ENCODE assay signal across 14 cellular contexts in the genomic region with DNA sequence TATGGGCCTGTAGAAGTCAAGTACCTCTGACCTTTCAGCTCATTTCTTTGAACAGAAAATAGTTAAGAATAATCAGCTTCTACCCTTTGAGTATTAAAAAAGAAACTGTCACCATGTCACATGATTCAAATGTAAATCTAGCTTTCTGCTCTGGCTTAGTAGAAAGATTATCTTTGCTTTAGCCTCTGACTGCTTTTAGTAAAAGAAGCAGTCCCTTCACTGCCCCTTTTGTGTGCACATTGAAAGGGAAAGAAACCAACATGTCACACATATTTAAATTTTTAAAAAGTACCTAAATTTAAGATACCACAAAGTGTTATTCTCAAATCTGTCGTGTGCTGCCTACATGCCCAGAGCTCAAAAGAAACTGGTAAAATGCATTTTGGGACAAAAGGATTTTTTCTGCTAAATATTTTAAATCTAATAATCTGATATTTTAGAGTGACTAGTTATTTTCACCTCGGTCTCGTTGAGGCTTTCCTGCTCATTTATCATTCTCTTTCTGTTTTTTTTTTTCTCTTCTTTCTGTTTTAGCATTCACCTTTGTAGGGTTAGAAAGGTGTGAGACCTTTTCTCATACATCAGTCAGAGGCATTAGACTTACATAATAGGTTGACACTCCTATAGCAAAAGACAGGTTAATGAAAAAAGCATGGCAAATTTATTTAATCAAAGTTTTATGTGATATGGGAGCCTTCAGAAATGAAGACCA. TPM values are rescaled to one million over a fixed set of nuclear protein-coding genes. Genes with fewer than 3 reads are reported as not detected.
DNase-seq lines count a peak whose midpoint lies in the region; ATAC-seq and TF ChIP-seq lines count a peak whose summit lies in the region.
"Had no signal": no experiment of that assay in that cellular context is flagged by ENCODE, and none has a peak within 500 bp of the region (broad histone marks: within the 10 kb centered on the region; RNA-seq: fewer than 3 reads in every experiment).

No MANE protein-coding gene starts in this region.

- H3K27ac Mint-ChIP-seq in CD8-positive, alpha-beta T cell, result peak overlapping the region; percentile 50

- CTCF ChIA-PET in CD8-positive, alpha-beta T cell (lab: Charles Lee), result interaction anchor here (1.3 kb wide), 1 partner anchor 14 kb away, joined by 3 read pairs; no protein-coding TSS in a partner anchor

- POLR2A ChIA-PET in CD8-positive, alpha-beta T cell (lab: Charles Lee), result interaction anchor here (1.1 kb wide), 1 partner anchor 41 kb away, joined by 4 read pairs; a partner anchor contains a TSS

- no peak overlapping the region for H3K4me3 Mint-ChIP-seq in CD8-positive, alpha-beta T cell
- H3K4me3 Mint-ChIP-seq: activated T-cell treated with anti-CD3 and anti-CD28 coated beads, Interleukin-2, amount 50 U/mL, for 4 hours had no signal

- in situ Hi-C loops in transverse colon (cut with MboI; ENCODE audit: low pct_ligation_motif_present in 1 of 4, low pct_unique_long_range_greater_than_20kb in 1 of 4, low sequenced_read_pairs in 3 of 4), result no loop called here

- H3K36me3 Mint-ChIP-seq in CD8-positive, alpha-beta T cell, result peaks cover 11% of the 10 kb centered on the region

- H3K36me3 ChIP-seq in CD8-positive, alpha-beta T cell (ENCODE audit: insufficient read depth, low read length), result no peaks in the 10 kb centered on the region
- no peaks in the 10 kb centered on the region for H3K36me3 ChIP-seq in transverse colon
- H3K36me3 ChIP-seq: cardiac muscle cell had no signal

- no peaks in the 10 kb centered on the region for H3K27me3 Mint-ChIP-seq in CD8-positive, alpha-beta T cell (ENCODE audit: low read depth)

- H3K27me3 ChIP-seq in CD8-positive, alpha-beta T cell (ENCODE audit: insufficient read depth, low read length), result no peaks in the 10 kb centered on the region
- H3K27me3 ChIP-seq in transverse colon, result no peaks in the 10 kb centered on the region
- H3K27me3 ChIP-seq: cardiac muscle cell had no signal

- no peaks in the 10 kb centered on the region for H3K9me3 ChIP-seq in CD8-positive, alpha-beta T cell (ENCODE audit: low read length)
- H3K9me3 ChIP-seq in transverse colon, result no peaks in the 10 kb centered on the region

- H3K27ac ChIP-seq in CD8-positive, alpha-beta T cell (ENCODE audit: low read depth, low read length), result no peak overlapping the region
- no peak overlapping the region for H3K27ac ChIP-seq in transverse colon
- H3K27ac ChIP-seq: cardiac muscle cell had no signal

- no peak overlapping the region for H3K4me3 ChIP-seq in CD8-positive, alpha-beta T cell (ENCODE audit: low read depth, low read length)
- H3K4me3 ChIP-seq in transverse colon, result no peak overlapping the region
- H3K4me3 ChIP-seq: cardiac muscle cell had no signal

- no peak for TF ChIP-seq POLR2A in transverse colon (IDR thresholded peaks at IDR 0.05)

- DNase-seq in CD8-positive, alpha-beta T cell, result no peak
- DNase-seq in OCI-M1 (lab: John Stamatoyannopoulos, UW) (peak; percentile 59), DMS 273 (lab: John Stamatoyannopoulos, UW; ENCODE audit: unreplicated experiment) (no peak), transverse colon (no peak), retina (no peak), amniotic stem cell (lab: John Stamatoyannopoulos, UW) (no peak)
- DNase-seq: activated T-cell treated with anti-CD3 and anti-CD28 coated beads, Interleukin-2, amount 50 U/mL, for 4 hours; midbrain; NCI-H446; stimulated activated CD4-positive, alpha-beta T cell treated with anti-CD3 and anti-CD28 coated beads, Interleukin-4, amount 100 ng/mL, for 24 hours; substantia nigra had no signal

- WGBS in transverse colon (ENCODE audit: low coverage in 1 of 2), 2 donors, result 67 to 88% methylated on average over 3 of the region's 3 CpGs

- H3K4me1 ChIP-seq in CD8-positive, alpha-beta T cell (ENCODE audit: insufficient read depth, low read length), result peaks cover 15% of the 10 kb centered on the region
- no peaks in the 10 kb centered on the region for H3K4me1 ChIP-seq in transverse colon

- peaks cover 59% of the 10 kb centered on the region for H3K4me1 Mint-ChIP-seq in CD8-positive, alpha-beta T cell (ENCODE audit: low read depth)

- intact Hi-C loops in CD8-positive, alpha-beta T cell (cut with DNase I, micrococcal nuclease), result no loop called here
- intact Hi-C loops in transverse colon (cut with DNase I; ENCODE audit: low total_unique reads), result no loop called here

- H3K9me3 Mint-ChIP-seq in CD8-positive, alpha-beta T cell, result no peaks in the 10 kb centered on the region
- H3K9me3 Mint-ChIP-seq: activated T-cell treated with anti-CD3 and anti-CD28 coated beads, Interleukin-2, amount 50 U/mL, for 4 hours had no signal

- peak; percentile 14 for ATAC-seq in CD8-positive, alpha-beta T cell
- ATAC-seq in GM18907 (IDR thresholded peaks at IDR 0.05; ENCODE audit: unreplicated experiment) (peak; percentile 62), HG02610 (IDR thresholded peaks at IDR 0.05; ENCODE audit: unreplicated experiment) (peak; percentile 70)

- TF ChIP-seq CTCF in CD8-positive, alpha-beta T cell (IDR thresholded peaks at IDR 0.05), result no peak
- no peak for TF ChIP-seq CTCF in transverse colon (IDR thresholded peaks at IDR 0.05)

- no peak for TF ChIP-seq EP300 in transverse colon (IDR thresholded peaks at IDR 0.05; ENCODE audit: low read depth)

RNA-seq across cellular contexts. Expression of a gene that starts 41.3 kb away (rescaled TPM):
- total RNA-seq in CD8-positive, alpha-beta T cell, result 10 to 100 TPM; 14.2 to 16.9 TPM
- 10 to 100 TPM in 3 of 4 donors, under 1 TPM in 1; 0.80 to 29.9 (median 12.3) TPM for total RNA-seq in transverse colon

Comparison
In these comparisons a context has a peak if more than half of its experiments do, and no peak if none do; other contexts are left out.
1. ATAC-seq: peak in every context shown above with its lines; median percentile 70 in HG02610; 62 in GM18907; 14 in CD8-positive, alpha-beta T cell.